ENCODE assay signal across 1 cellular context in genomic region chr11:58656348-58656747, GRCh38.
TF ChIP-seq lines count a peak whose summit lies in the region.

No MANE protein-coding gene starts in this region.

TF ChIP-seq in IMR-90, 13 proteins besides CTCF, POLR2A, EP300 and RAD21:
- TF ChIP-seq ELK1 (IDR thresholded peaks at IDR 0.05; ENCODE audit: borderline replicate concordance, low read depth, low read length) = no peak
- no peak for TF ChIP-seq USF2 (IDR thresholded peaks at IDR 0.05; ENCODE audit: low read depth, low read length)
- peak; percentile 66 for TF ChIP-seq CEBPB (IDR thresholded peaks at IDR 0.05; ENCODE audit: low read depth, low read length)
- no peak for TF ChIP-seq FOS (IDR thresholded peaks at IDR 0.05; ENCODE audit: low read depth, low read length)
- TF ChIP-seq MAZ (IDR thresholded peaks at IDR 0.05; ENCODE audit: borderline replicate concordance, low read depth, low read length) = no peak
- no peak for TF ChIP-seq MXI1 (IDR thresholded peaks at IDR 0.05; ENCODE audit: borderline replicate concordance, low read depth, low read length)
- no peak for TF ChIP-seq BHLHE40 (IDR thresholded peaks at IDR 0.05; ENCODE audit: low read depth, low read length)
- TF ChIP-seq RFX5 (IDR thresholded peaks at IDR 0.05; ENCODE audit: low read depth, low read length) = no peak
TF ChIP-seq in IMR-90: peak in this region for 1.
